9 cellular contexts compared by ENCODE assay signal in genomic region chr10:100518761-100519241, GRCh38. TPM values are rescaled to one million over a fixed set of nuclear protein-coding genes. Genes with fewer than 3 reads are reported as not detected.
DNase-seq lines count a peak whose midpoint lies in the region; ATAC-seq and TF ChIP-seq lines count a peak whose summit lies in the region.
"Had no signal": no experiment of that assay in that cellular context is flagged by ENCODE, and none has a peak within 500 bp of the region (broad histone marks: within the 10 kb centered on the region; RNA-seq: fewer than 3 reads in every experiment).

No MANE protein-coding gene starts in this region.

- H3K4me1 ChIP-seq in MM.1S (ENCODE audit: low read length) (peaks cover 7% of the 10 kb centered on the region; the same call in 1 of the 2 replicates), sigmoid colon (peaks cover 0 to 17% (median 14%) of the 10 kb centered on the region in 4 donors)

- no peaks in the 10 kb centered on the region for H3K9me2 ChIP-seq in MM.1S (replicated peaks; ENCODE audit: insufficient read depth, low read length)

- H3K9ac ChIP-seq in MM.1S (ENCODE audit: low read length) = no peak overlapping the region

- peak; percentile 62 for DNase-seq in ELF-1 (ENCODE audit: low read depth, low spot score)
- DNase-seq in MM.1S = peak; percentile 52
- peak; percentile 12 for DNase-seq in T-helper 22 cell (ENCODE audit: low read depth)
- peak; percentile 74 for DNase-seq in brain microvascular endothelial cell
- no peak for DNase-seq in sigmoid colon

- ATAC-seq in HG03196 (IDR thresholded peaks at IDR 0.05; ENCODE audit: unreplicated experiment) = no peak
- ATAC-seq in GM18498 (IDR thresholded peaks at IDR 0.05; ENCODE audit: unreplicated experiment) = no peak

- 0 out of 2 replicates have a peak, but pooled peaks cover 4% of the 10 kb centered on the region for H3F3A ChIP-seq in MM.1S (ENCODE audit: insufficient read depth, low read length)

- H3K4me2 ChIP-seq in MM.1S (ENCODE audit: low read depth, low read length) = no peak overlapping the region

- no peak for TF ChIP-seq POLR2A in sigmoid colon (IDR thresholded peaks at IDR 0.05)

- H3K36me3 ChIP-seq in MM.1S (replicated peaks; ENCODE audit: insufficient read depth, low read length) = no peaks in the 10 kb centered on the region
- no peaks in the 10 kb centered on the region for H3K36me3 ChIP-seq in brain microvascular endothelial cell (replicated peaks)
- peaks cover 0 to 32% (median 10%) of the 10 kb centered on the region in 4 donors for H3K36me3 ChIP-seq in sigmoid colon

- H3K27ac ChIP-seq in MM.1S (ENCODE audit: low read length) = no peak overlapping the region
- H3K27ac ChIP-seq in brain microvascular endothelial cell = no peak overlapping the region
- H3K27ac ChIP-seq in sigmoid colon = peak overlapping the region in 1 of 4 donors; percentile 37
- H3K27ac ChIP-seq: epithelial cell of prostate had no signal

- no peak overlapping the region for H3K4me3 ChIP-seq in MM.1S (ENCODE audit: low read length)
- H3K4me3 ChIP-seq in brain microvascular endothelial cell (ENCODE audit: low read depth, low read length) = peak overlapping the region; percentile 57
- H3K4me3 ChIP-seq in iPS-11a (ENCODE audit: low read depth, low read length) = peak overlapping the region; percentile 34
- peak overlapping the region; percentile 42 to 61 (median 56) for H3K4me3 ChIP-seq in sigmoid colon

- no peak for TF ChIP-seq EP300 in sigmoid colon (IDR thresholded peaks at IDR 0.05)

- 18 to 19% methylated on average over 7 of the region's 7 CpGs for WGBS in sigmoid colon, 2 donors

- intact Hi-C loops in sigmoid colon (cut with DNase I) = loop anchor here (2.0 to 5.0 kb wide), 2 partner anchors 86 to 180 kb away; no protein-coding TSS in a partner anchor

- H3K9me3 ChIP-seq in MM.1S (replicated peaks; ENCODE audit: insufficient read depth, low read length) (no peaks in the 10 kb centered on the region), sigmoid colon (no peaks in the 10 kb centered on the region)

- H3K79me2 ChIP-seq in MM.1S (ENCODE audit: low read length) = no peaks in the 10 kb centered on the region

- in situ Hi-C loops in brain microvascular endothelial cell (cut with HindIII; ENCODE audit: low pct_ligation_motif_present, low sequenced_read_pairs) = loop anchor here (25.0 kb wide), 1 partner anchor 182 kb away; the partner anchor contains the start of genes PKD2L1 and SCD

- H3K27me3 ChIP-seq in MM.1S (replicated peaks; ENCODE audit: insufficient read depth, low read length) (no peaks in the 10 kb centered on the region), brain microvascular endothelial cell (replicated peaks) (no peaks in the 10 kb centered on the region), sigmoid colon (peaks cover 0 to 4% (median 0%) of the 10 kb centered on the region in 3 donors)

- H2AFZ ChIP-seq in MM.1S (ENCODE audit: low read length) = no peak overlapping the region

- TF ChIP-seq CTCF in MM.1S (IDR thresholded peaks at IDR 0.05; ENCODE audit: low read length) (peak; percentile 78), brain microvascular endothelial cell (IDR thresholded peaks at IDR 0.05; ENCODE audit: low read depth, low read length, missing control alignments) (peak; percentile 78), sigmoid colon (IDR thresholded peaks at IDR 0.05) (peak; percentile 38 to 65 (median 62))

- H4K20me1 ChIP-seq in MM.1S (ENCODE audit: insufficient read depth, low read length) = no peaks in the 10 kb centered on the region

RNA-seq across cellular contexts. Expression of gene SEC31B, which starts 0.9 kb away (rescaled TPM):
- total RNA-seq in sigmoid colon = 10 to 100 TPM in 1 of 4 donors, 1 to 10 TPM in 3; 3.9 to 19.4 (median 6.4) TPM
- 10 to 100 TPM in 1 of 3 donors, under 1 TPM in 2; 0.60 to 10.1 (median 0.92) TPM for polyA plus RNA-seq in sigmoid colon

RNA-seq across cellular contexts. Expression of gene NDUFB8, which starts 10.9 kb away (rescaled TPM):
- total RNA-seq in sigmoid colon = 100 to 1,000 TPM; 232 to 449 (median 299) TPM
- polyA plus RNA-seq in sigmoid colon = 100 to 1,000 TPM; 359 to 419 (median 391) TPM

RNA-seq across cellular contexts. Expression of gene HIF1AN, which starts 16.9 kb away (rescaled TPM):
- 10 to 100 TPM; 13.2 to 23.8 (median 13.9) TPM for total RNA-seq in sigmoid colon
- polyA plus RNA-seq in sigmoid colon = 10 to 100 TPM in 1 of 3 donors, 1 to 10 TPM in 2; 4.2 to 11.1 (median 5.3) TPM

RNA-seq across cellular contexts. Expression of gene WNT8B, which starts 56.0 kb away (rescaled TPM):
- not detected for total RNA-seq in sigmoid colon
- polyA plus RNA-seq in sigmoid colon = under 1 TPM in 1 of 3 donors, not detected in 2; 0.06 TPM
